20 cellular contexts compared by ENCODE assay signal in genomic region chr2:165776796-165777195, GRCh38. TPM values are rescaled to one million over a fixed set of nuclear protein-coding genes. Genes with fewer than 3 reads are reported as not detected.
"Had no signal": no experiment of that assay in that cellular context is flagged by ENCODE, and none has a peak within 500 bp of the region (broad histone marks: within the 10 kb centered on the region; RNA-seq: fewer than 3 reads in every experiment).

No MANE protein-coding gene starts in this region.

- H3K4me2 ChIP-seq: PC-9 had no signal

- H3K9me3 ChIP-seq: Peyer's patch, SJSA1 had no signal

- H3K4me3 ChIP-seq: PC-9, Peyer's patch, SJSA1, SK-N-MC had no signal

- ATAC-seq: Right ventricle myocardium inferior had no signal

- H3K4me1 ChIP-seq: SJSA1 had no signal

- DNase-seq: KBM-7; MV-4-11; NCI-H1048; NCI-H1417; NCI-H1436 treated with DMSO at 0.1 percent for 48 hours; NCI-H1694; NCI-H187 treated with DMSO at 0.1 percent for 48 hours; NCI-H2171 treated with DMSO at 0.1 percent for 48 hours; NCI-H345; NCI-H510A treated with DMSO at 0.1 percent for 48 hours; NCI-H526; NCI-H82; NK-92 treated with Interleukin-12 subunit alpha and Interleukin-12 subunit beta, amount 100 ng/mL, for 24 hours; PC-9; Peyer's patch; SIG-M5 had no signal

- H2AFZ ChIP-seq: PC-9 had no signal

- H3K27ac ChIP-seq: PC-9, Peyer's patch, SJSA1, SK-N-MC had no signal

- H3K36me3 ChIP-seq: Peyer's patch, SJSA1 had no signal

- H3K27me3 ChIP-seq: Peyer's patch, SJSA1 had no signal

RNA-seq across cellular contexts. Expression of gene GALNT3, which starts 17.3 kb away (rescaled TPM):
- total RNA-seq: Right ventricle myocardium inferior, RPMI7951 had no signal
